ENCODE assay signal across 1 cellular context in genomic region chr4:158190736-158191135, GRCh38.
A peak's percentile ranks its signal among the peaks of the same experiment; 100 is the strongest.
TF ChIP-seq lines count a peak whose summit lies in the region.

No MANE protein-coding gene starts in this region.

TF ChIP-seq in K562, 482 proteins besides CTCF, POLR2A, EP300 and RAD21 (continued from another document):
- TF ChIP-seq C11orf30 (IDR thresholded peaks at IDR 0.05; ENCODE audit: low read depth) (peak; percentile 58; the same call in 1 of the 2 replicates), MTA3 (IDR thresholded peaks at IDR 0.05; ENCODE audit: borderline replicate concordance) (no peak), ATF4 (CRISPR knock-in tag; IDR thresholded peaks at IDR 0.05) (0 out of 2 replicates have a peak, but pooled peaks have one; percentile 47), ATF3 (IDR thresholded peaks at IDR 0.05) (peak; percentile 80), ATF3 (CRISPR knock-in tag; conservative IDR thresholded peaks at IDR 0.05) (no peak), ARID1B (IDR thresholded peaks at IDR 0.05) (peak; percentile 11; the same call in 1 of the 2 replicates), GABPA (tag; conservative IDR thresholded peaks at IDR 0.05; ENCODE audit: low read depth) (peak; percentile 27; the same call in 1 of the 2 replicates), ETV1 (tag; conservative IDR thresholded peaks at IDR 0.05; ENCODE audit: low read depth) (0 out of 2 replicates have a peak, but pooled peaks have one; percentile 29), MAFG (tag; conservative IDR thresholded peaks at IDR 0.05) (peak; percentile 65), TRIM24 (IDR thresholded peaks at IDR 0.05) (peak; percentile 31 to 62; a peak in 2 of 4 replicates)
